ENCODE assay signal across 2 cellular contexts in the genomic region with DNA sequence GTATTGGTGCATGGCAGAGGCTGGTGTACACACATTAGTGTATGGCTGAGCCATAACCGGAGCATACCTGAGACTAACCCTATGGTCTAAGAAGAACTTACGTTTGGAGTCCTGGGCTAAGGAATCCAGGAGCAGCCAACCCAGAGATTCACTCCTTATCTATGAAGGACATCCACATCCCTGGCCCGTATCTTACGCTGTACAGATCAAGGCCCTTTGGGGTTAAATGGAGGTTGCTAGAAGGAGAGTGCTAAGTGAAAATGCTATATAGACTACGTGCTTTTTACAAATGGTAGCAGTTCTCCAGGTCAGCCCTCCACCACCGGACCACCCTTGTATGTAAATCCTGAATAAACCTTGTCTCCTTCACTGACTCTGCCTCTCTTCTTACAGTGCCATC.
TF ChIP-seq lines count a peak whose summit lies in the region.

No MANE protein-coding gene starts in this region.

TF ChIP-seq in HCT116, 20 proteins besides CTCF, POLR2A, EP300 and RAD21:
- TF ChIP-seq ELF1 (IDR thresholded peaks at IDR 0.05; ENCODE audit: borderline replicate concordance, low read depth): no peak
- no peak for TF ChIP-seq EZH2 (IDR thresholded peaks at IDR 0.05)
- TF ChIP-seq SRF (IDR thresholded peaks at IDR 0.05; ENCODE audit: low read depth): no peak
- TF ChIP-seq FOSL1 (IDR thresholded peaks at IDR 0.05; ENCODE audit: low read depth): no peak

TF ChIP-seq in HepG2, 621 proteins besides CTCF, POLR2A, EP300 and RAD21:
- TF ChIP-seq ZSCAN25 (CRISPR knock-in tag; IDR thresholded peaks at IDR 0.05) (no peak), FOSL1 (CRISPR knock-in tag; IDR thresholded peaks at IDR 0.05; ENCODE audit: borderline replicate concordance) (no peak), SRSF9 (IDR thresholded peaks at IDR 0.05; ENCODE audit: borderline replicate concordance, insufficient read depth, low read depth, low read length, poor library complexity, severe bottlenecking) (no peak), SOX5 (CRISPR knock-in tag; IDR thresholded peaks at IDR 0.05; ENCODE audit: borderline replicate concordance) (no peak), PCBP1 (IDR thresholded peaks at IDR 0.05; ENCODE audit: borderline replicate concordance, low read depth, low read length) (no peak), POLR2AphosphoS5 (IDR thresholded peaks at IDR 0.05; ENCODE audit: low read depth, low read length) (no peak), SMYD3 (CRISPR knock-in tag; IDR thresholded peaks at IDR 0.05) (no peak), LCORL (IDR thresholded peaks at IDR 0.05) (no peak), LCORL (CRISPR knock-in tag; IDR thresholded peaks at IDR 0.05) (no peak), ZNF619 (CRISPR knock-in tag; IDR thresholded peaks at IDR 0.05) (no peak), CC2D1A (CRISPR knock-in tag; IDR thresholded peaks at IDR 0.05) (no peak), ZNF530 (CRISPR knock-in tag; IDR thresholded peaks at IDR 0.05; ENCODE audit: low read depth) (no peak), ZNF772 (CRISPR knock-in tag; IDR thresholded peaks at IDR 0.05) (no peak), ZNF101 (CRISPR knock-in tag; IDR thresholded peaks at IDR 0.05; ENCODE audit: borderline replicate concordance, low read depth) (no peak), ZNF30 (CRISPR knock-in tag; IDR thresholded peaks at IDR 0.05) (no peak), MYNN (CRISPR knock-in tag; IDR thresholded peaks at IDR 0.05; ENCODE audit: low read depth) (no peak), SCMH1 (CRISPR knock-in tag; IDR thresholded peaks at IDR 0.05; ENCODE audit: borderline replicate concordance) (no peak)
- TF ChIP-seq, protein P1, sequence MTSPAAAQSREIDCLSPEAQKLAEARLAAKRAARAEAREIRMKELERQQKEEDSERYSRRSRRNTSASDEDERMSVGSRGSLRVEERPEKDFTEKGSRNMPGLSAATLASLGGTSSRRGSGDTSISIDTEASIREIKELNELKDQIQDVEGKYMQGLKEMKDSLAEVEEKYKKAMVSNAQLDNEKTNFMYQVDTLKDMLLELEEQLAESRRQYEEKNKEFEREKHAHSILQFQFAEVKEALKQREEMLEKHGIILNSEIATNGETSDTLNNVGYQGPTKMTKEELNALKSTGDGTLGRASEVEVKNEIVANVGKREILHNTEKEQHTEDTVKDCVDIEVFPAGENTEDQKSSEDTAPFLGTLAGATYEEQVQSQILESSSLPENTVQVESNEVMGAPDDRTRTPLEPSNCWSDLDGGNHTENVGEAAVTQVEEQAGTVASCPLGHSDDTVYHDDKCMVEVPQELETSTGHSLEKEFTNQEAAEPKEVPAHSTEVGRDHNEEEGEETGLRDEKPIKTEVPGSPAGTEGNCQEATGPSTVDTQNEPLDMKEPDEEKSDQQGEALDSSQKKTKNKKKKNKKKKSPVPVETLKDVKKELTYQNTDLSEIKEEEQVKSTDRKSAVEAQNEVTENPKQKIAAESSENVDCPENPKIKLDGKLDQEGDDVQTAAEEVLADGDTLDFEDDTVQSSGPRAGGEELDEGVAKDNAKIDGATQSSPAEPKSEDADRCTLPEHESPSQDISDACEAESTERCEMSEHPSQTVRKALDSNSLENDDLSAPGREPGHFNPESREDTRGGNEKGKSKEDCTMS (CRISPR knock-in tag; conservative IDR thresholded peaks at IDR 0.05): no peak
- TF ChIP-seq, protein P2, sequence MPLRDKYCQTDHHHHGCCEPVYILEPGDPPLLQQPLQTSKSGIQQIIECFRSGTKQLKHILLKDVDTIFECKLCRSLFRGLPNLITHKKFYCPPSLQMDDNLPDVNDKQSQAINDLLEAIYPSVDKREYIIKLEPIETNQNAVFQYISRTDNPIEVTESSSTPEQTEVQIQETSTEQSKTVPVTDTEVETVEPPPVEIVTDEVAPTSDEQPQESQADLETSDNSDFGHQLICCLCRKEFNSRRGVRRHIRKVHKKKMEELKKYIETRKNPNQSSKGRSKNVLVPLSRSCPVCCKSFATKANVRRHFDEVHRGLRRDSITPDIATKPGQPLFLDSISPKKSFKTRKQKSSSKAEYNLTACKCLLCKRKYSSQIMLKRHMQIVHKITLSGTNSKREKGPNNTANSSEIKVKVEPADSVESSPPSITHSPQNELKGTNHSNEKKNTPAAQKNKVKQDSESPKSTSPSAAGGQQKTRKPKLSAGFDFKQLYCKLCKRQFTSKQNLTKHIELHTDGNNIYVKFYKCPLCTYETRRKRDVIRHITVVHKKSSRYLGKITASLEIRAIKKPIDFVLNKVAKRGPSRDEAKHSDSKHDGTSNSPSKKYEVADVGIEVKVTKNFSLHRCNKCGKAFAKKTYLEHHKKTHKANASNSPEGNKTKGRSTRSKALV (CRISPR knock-in tag; IDR thresholded peaks at IDR 0.05): no peak
